In genomic region chr12:121839106-121839992, GRCh38 we compare ENCODE assay signal across 9 cellular contexts. TPM values are rescaled to one million over a fixed set of nuclear protein-coding genes. Genes with fewer than 3 reads are reported as not detected.
DNase-seq lines count a peak whose midpoint lies in the region; ATAC-seq, FAIRE-seq and TF ChIP-seq lines count a peak whose summit lies in the region.
"Had no signal": no experiment of that assay in that cellular context is flagged by ENCODE, and none has a peak within 500 bp of the region (broad histone marks: within the 10 kb centered on the region; RNA-seq: fewer than 3 reads in every experiment).

No MANE protein-coding gene starts in this region.

- H3K27ac Mint-ChIP-seq in activated CD4-positive, alpha-beta T cell treated with anti-CD3 and anti-CD28 coated beads, Interleukin-2, amount 10 ng/mL, durations not matched to agents 7 days and 5 days: peak overlapping the region; percentile 93
- H3K27ac Mint-ChIP-seq in dendritic cell treated with granulocyte-macrophage colony-stimulating factor and Interleukin-4, amounts not matched to agents 40 ng/mL and 50 ng/mL, for 4 days: peak overlapping the region; percentile 94

- in situ Hi-C loops in HepG2 (cut with HindIII; ENCODE audit: extremely low pct_ligation_motif_present, low pct_unique_long_range_greater_than_20kb): no loop called here

- H3K9ac ChIP-seq in HepG2 (ENCODE audit: insufficient read depth, low read depth, low read length): no peak overlapping the region

- H3K9me3 Mint-ChIP-seq in activated CD4-positive, alpha-beta T cell treated with anti-CD3 and anti-CD28 coated beads, Interleukin-2, amount 10 ng/mL, durations not matched to agents 7 days and 5 days: no peaks in the 10 kb centered on the region
- no peaks in the 10 kb centered on the region for H3K9me3 Mint-ChIP-seq in dendritic cell treated with granulocyte-macrophage colony-stimulating factor and Interleukin-4, amounts not matched to agents 40 ng/mL and 50 ng/mL, for 4 days

- H3K4me1 ChIP-seq in BE2C (no peaks in the 10 kb centered on the region), HepG2 (ENCODE audit: insufficient read depth, low read length) (peaks cover 18% of the 10 kb centered on the region)

- CTCF ChIA-PET in activated CD4-positive, alpha-beta T cell treated with anti-CD3 and anti-CD28 coated beads, Interleukin-2, amount 10 ng/mL, durations not matched to agents 7 days and 5 days (lab: Charles Lee): interaction anchor here (0.6 to 6.4 kb wide), 5 partner anchors 12 to 49 kb away, joined by 3 to 32 read pairs (median 5); partner anchors contain the start of genes PSMD9 and RHOF
- CTCF ChIA-PET in HepG2 (lab: Yijun Ruan, JAX; ENCODE audit: low intra/inter-chr PET ratio, low total read pairs): no interaction called here

- H4K20me1 ChIP-seq in HepG2 (ENCODE audit: insufficient read depth, low read length): no peaks in the 10 kb centered on the region

- H3K4me3 ChIP-seq in BE2C (ENCODE audit: low read depth, low read length) (peak overlapping the region; percentile 72), HepG2 (replicated peaks in 1 of 3; ENCODE audit: insufficient read depth in 1 of 3, low read depth in 2 of 3, low read length in 3 of 3) (no peak overlapping the region)

- H3K4me1 Mint-ChIP-seq in activated CD4-positive, alpha-beta T cell treated with anti-CD3 and anti-CD28 coated beads, Interleukin-2, amount 10 ng/mL, durations not matched to agents 7 days and 5 days: peaks cover 18% of the 10 kb centered on the region
- H3K4me1 Mint-ChIP-seq in dendritic cell treated with granulocyte-macrophage colony-stimulating factor and Interleukin-4, amounts not matched to agents 40 ng/mL and 50 ng/mL, for 4 days (ENCODE audit: low read depth): peaks cover 23% of the 10 kb centered on the region

- intact Hi-C loops in dendritic cell treated with granulocyte-macrophage colony-stimulating factor and Interleukin-4, amounts not matched to agents 40 ng/mL and 50 ng/mL, for 4 days (cut with micrococcal nuclease): loop anchor here (1.0 kb wide), 1 partner anchor 49 kb away; the partner anchor contains the start of gene PSMD9
- intact Hi-C loops in HepG2 (cut with micrococcal nuclease; ENCODE audit: unreplicated experiment): no loop called here

- ATAC-seq in HG03439 (IDR thresholded peaks at IDR 0.05; ENCODE audit: unreplicated experiment): peak; percentile 91
- peak; percentile 24 for ATAC-seq in HepG2

- TF ChIP-seq CTCF in BE2C (IDR thresholded peaks at IDR 0.05; ENCODE audit: low read depth, low read length) (peak; percentile 57), HepG2 (CRISPR knock-in tag; IDR thresholded peaks at IDR 0.05) (no peak)

- H3K36me3 Mint-ChIP-seq in activated CD4-positive, alpha-beta T cell treated with anti-CD3 and anti-CD28 coated beads, Interleukin-2, amount 10 ng/mL, durations not matched to agents 7 days and 5 days (ENCODE audit: low read depth): no peaks in the 10 kb centered on the region
- peaks cover 9% of the 10 kb centered on the region for H3K36me3 Mint-ChIP-seq in dendritic cell treated with granulocyte-macrophage colony-stimulating factor and Interleukin-4, amounts not matched to agents 40 ng/mL and 50 ng/mL, for 4 days (ENCODE audit: low read depth)

- H2AFZ ChIP-seq in HepG2 (ENCODE audit: low read length): no peak overlapping the region

- TF ChIP-seq POLR2A in GM19193 (IDR thresholded peaks at IDR 0.05; ENCODE audit: extremely low read depth, insufficient read depth, insufficient read length) (peak; percentile 75), HepG2 (IDR thresholded peaks at IDR 0.05; ENCODE audit: insufficient read depth in 1 of 2, low read depth in 2 of 2, low read length in 2 of 2) (no peak)

- peak; percentile 100 for DNase-seq in BE2C
- peak; percentile 75 for DNase-seq in NCI-H524 treated with DMSO at 0.1 percent for 48 hours (lab: John Stamatoyannopoulos, UW)
- DNase-seq in activated CD4-positive, alpha-beta T cell treated with anti-CD3 and anti-CD28 coated beads, Interleukin-2, amount 10 ng/mL, durations not matched to agents 7 days and 5 days: peak; percentile 99
- no peak for DNase-seq in HepG2 (ENCODE audit: low spot score)
- peak; percentile 100 for DNase-seq in stimulated activated CD4-positive, alpha-beta T cell treated with anti-CD3 and anti-CD28 coated beads, Interleukin-2, amount 100 ng/mL, for 48 hours

- no peaks in the 10 kb centered on the region for H3K9me3 ChIP-seq in BE2C
- H3K9me3 ChIP-seq in HepG2 (ENCODE audit: low read length): no peaks in the 10 kb centered on the region

- POLR2A ChIA-PET in activated CD4-positive, alpha-beta T cell treated with anti-CD3 and anti-CD28 coated beads, Interleukin-2, amount 10 ng/mL, durations not matched to agents 7 days and 5 days (lab: Charles Lee): no interaction called here
- POLR2A ChIA-PET in HepG2 (lab: Yijun Ruan, JAX): no interaction called here

- TF ChIP-seq EP300 in HepG2 (IDR thresholded peaks at IDR 0.05; ENCODE audit: low read depth in 2 of 2, low read length in 2 of 2) (no peak), HepG2 (CRISPR knock-in tag; IDR thresholded peaks at IDR 0.05; ENCODE audit: borderline replicate concordance) (no peak)

- H3K27me3 Mint-ChIP-seq in activated CD4-positive, alpha-beta T cell treated with anti-CD3 and anti-CD28 coated beads, Interleukin-2, amount 10 ng/mL, durations not matched to agents 7 days and 5 days: no peaks in the 10 kb centered on the region
- H3K27me3 Mint-ChIP-seq in dendritic cell treated with granulocyte-macrophage colony-stimulating factor and Interleukin-4, amounts not matched to agents 40 ng/mL and 50 ng/mL, for 4 days: peaks cover 8% of the 10 kb centered on the region

- WGBS in HepG2 (ENCODE audit: low lambda C conversion rate): 95% methylated on average over 52 of the region's 53 CpGs

- TSS peak; percentile 66 for BruUV-seq in HepG2 (replicated peaks; lab: Mats Ljungman, UMichigan)

- no peak overlapping the region for H3K4me2 ChIP-seq in HepG2 (ENCODE audit: low read depth, low read length)

- H3K4me3 Mint-ChIP-seq in activated CD4-positive, alpha-beta T cell treated with anti-CD3 and anti-CD28 coated beads, Interleukin-2, amount 10 ng/mL, durations not matched to agents 7 days and 5 days: peak overlapping the region; percentile 97
- peak overlapping the region; percentile 98 for H3K4me3 Mint-ChIP-seq in dendritic cell treated with granulocyte-macrophage colony-stimulating factor and Interleukin-4, amounts not matched to agents 40 ng/mL and 50 ng/mL, for 4 days

- H3K36me3 ChIP-seq in BE2C: no peaks in the 10 kb centered on the region
- H3K36me3 ChIP-seq in HepG2 (replicated peaks in 1 of 2; ENCODE audit: control insufficient read depth in 1 of 2, insufficient read depth in 2 of 2, low read length in 2 of 2): peaks cover 3 to 20% of the 10 kb centered on the region in 2 experiments; a peak in 3 of 5 replicates

- H3K27me3 ChIP-seq in BE2C (no peaks in the 10 kb centered on the region), HepG2 (ENCODE audit: control insufficient read depth in 1 of 2, insufficient read depth in 2 of 2, low read length in 2 of 2) (no peaks in the 10 kb centered on the region)

- H3K27ac ChIP-seq in HepG2 (ENCODE audit: extremely low read length, insufficient read depth, low read length): no peak overlapping the region

- no peak for FAIRE-seq in HepG2 (lab: Jason Lieb, UNC)
- FAIRE-seq: islet of Langerhans had no signal

- no peaks in the 10 kb centered on the region for H3K79me2 ChIP-seq in HepG2 (ENCODE audit: insufficient read depth, low read length)

- no peak for TF ChIP-seq RAD21 in HepG2 (CRISPR knock-in tag; IDR thresholded peaks at IDR 0.05)

RNA-seq across cellular contexts. Expression of gene HPD, which starts 19.3 kb away (rescaled TPM):
- polyA plus RNA-seq in BE2C (2012; ENCODE audit: insufficient read depth, insufficient read length, low read depth): not detected
- not detected for total RNA-seq in activated CD4-positive, alpha-beta T cell treated with anti-CD3 and anti-CD28 coated beads, Interleukin-2, amount 10 ng/mL, durations not matched to agents 7 days and 5 days
- 120 and 138 TPM in 2 replicates for total RNA-seq in HepG2 (2016; rRNA removed; fragmentation: Illumina TruSeq; extraction: Trizol)
- 101 and 114 TPM in 2 replicates for total RNA-seq in HepG2 (2016; cell fraction: cytosol; rRNA removed; fragmentation: Illumina TruSeq; extraction: Trizol; ENCODE audit: low read depth)
- 120 and 121 TPM in 2 replicates for total RNA-seq in HepG2 (2016; cell fraction: insoluble cytoplasmic fraction; rRNA removed; fragmentation: Illumina TruSeq; extraction: Trizol)
- 212 and 224 TPM in 2 replicates for total RNA-seq in HepG2 (2016; cell fraction: membrane; rRNA removed; fragmentation: Illumina TruSeq; extraction: Trizol)
- 62.9 and 70.7 TPM in 2 replicates for total RNA-seq in HepG2 (2016; cell fraction: nucleus; rRNA removed; fragmentation: Illumina TruSeq; extraction: Trizol)
- polyA plus RNA-seq in HepG2 (2011; rRNA removed): 195 and 197 TPM in 2 replicates
- polyA plus RNA-seq in HepG2 (2011; cell fraction: cytosol; rRNA removed): 257 and 265 TPM in 2 replicates
- polyA plus RNA-seq in HepG2 (2011; cell fraction: nucleus; rRNA removed): 119 and 130 TPM in 2 replicates
- 157 and 186 TPM in 2 replicates for polyA plus RNA-seq in HepG2 (2012)
- polyA plus RNA-seq in HepG2 (2016; cell fraction: cytosol; fragmentation: Illumina TruSeq; extraction: Trizol; ENCODE audit: low read depth): 191 and 212 TPM in 2 replicates
- polyA plus RNA-seq in HepG2 (2016; cell fraction: insoluble cytoplasmic fraction; fragmentation: Illumina TruSeq; extraction: Trizol; ENCODE audit: low read depth): 130 and 165 TPM in 2 replicates
- polyA plus RNA-seq in HepG2 (2016; cell fraction: membrane; fragmentation: Illumina TruSeq; extraction: Trizol; ENCODE audit: low read depth): 312 and 339 TPM in 2 replicates
- polyA plus RNA-seq in HepG2 (2016; cell fraction: nucleus; fragmentation: Illumina TruSeq; extraction: Trizol; ENCODE audit: insufficient read depth, low read depth): 122 and 126 TPM in 2 replicates
- polyA minus RNA-seq in HepG2 (2011; rRNA and poly(A)+ RNA removed; ENCODE audit: low replicate concordance): 5.0 and 114 TPM in 2 replicates
- 74.4 and 100 TPM in 2 replicates for polyA minus RNA-seq in HepG2 (2011; cell fraction: cytosol; rRNA and poly(A)+ RNA removed)
- 56.0 and 68.5 TPM in 2 replicates for polyA minus RNA-seq in HepG2 (2011; cell fraction: nucleus; rRNA and poly(A)+ RNA removed)

RNA-seq across cellular contexts. Expression of gene SETD1B, which starts 35.5 kb away (rescaled TPM):
- polyA plus RNA-seq in BE2C (2012; ENCODE audit: insufficient read depth, insufficient read length, low read depth): 31.1 TPM
- total RNA-seq in activated CD4-positive, alpha-beta T cell treated with anti-CD3 and anti-CD28 coated beads, Interleukin-2, amount 10 ng/mL, durations not matched to agents 7 days and 5 days: 10 to 100 TPM; 32.6 to 34.1 TPM
- total RNA-seq in HepG2 (2016; rRNA removed; fragmentation: Illumina TruSeq; extraction: Trizol): 1.4 and 1.8 TPM in 2 replicates
- total RNA-seq in HepG2 (2016; cell fraction: cytosol; rRNA removed; fragmentation: Illumina TruSeq; extraction: Trizol; ENCODE audit: low read depth): 0.40 and 0.44 TPM in 2 replicates
- 1.3 TPM in 2 replicates for total RNA-seq in HepG2 (2016; cell fraction: insoluble cytoplasmic fraction; rRNA removed; fragmentation: Illumina TruSeq; extraction: Trizol)
- total RNA-seq in HepG2 (2016; cell fraction: membrane; rRNA removed; fragmentation: Illumina TruSeq; extraction: Trizol): 1.3 and 1.4 TPM in 2 replicates
- total RNA-seq in HepG2 (2016; cell fraction: nucleus; rRNA removed; fragmentation: Illumina TruSeq; extraction: Trizol): 2.7 and 3.3 TPM in 2 replicates
- polyA plus RNA-seq in HepG2 (2011; rRNA removed): 1.1 and 1.3 TPM in 2 replicates
- 0.43 and 0.51 TPM in 2 replicates for polyA plus RNA-seq in HepG2 (2011; cell fraction: cytosol; rRNA removed)
- 9.3 TPM in 2 replicates for polyA plus RNA-seq in HepG2 (2011; cell fraction: nucleus; rRNA removed)
- 4.2 and 6.2 TPM in 2 replicates for polyA plus RNA-seq in HepG2 (2012)
- polyA plus RNA-seq in HepG2 (2016; cell fraction: cytosol; fragmentation: Illumina TruSeq; extraction: Trizol; ENCODE audit: low read depth): 0.32 and 0.34 TPM in 2 replicates
- 2.6 and 3.8 TPM in 2 replicates for polyA plus RNA-seq in HepG2 (2016; cell fraction: insoluble cytoplasmic fraction; fragmentation: Illumina TruSeq; extraction: Trizol; ENCODE audit: low read depth)
- 0.70 and 0.76 TPM in 2 replicates for polyA plus RNA-seq in HepG2 (2016; cell fraction: membrane; fragmentation: Illumina TruSeq; extraction: Trizol; ENCODE audit: low read depth)
- polyA plus RNA-seq in HepG2 (2016; cell fraction: nucleus; fragmentation: Illumina TruSeq; extraction: Trizol; ENCODE audit: insufficient read depth, low read depth): 16.0 and 18.9 TPM in 2 replicates
- polyA minus RNA-seq in HepG2 (2011; rRNA and poly(A)+ RNA removed; ENCODE audit: low replicate concordance): 2.1 and 4.2 TPM in 2 replicates
- 1.8 and 2.5 TPM in 2 replicates for polyA minus RNA-seq in HepG2 (2011; cell fraction: cytosol; rRNA and poly(A)+ RNA removed)
- polyA minus RNA-seq in HepG2 (2011; cell fraction: nucleus; rRNA and poly(A)+ RNA removed): 3.6 and 4.4 TPM in 2 replicates

RNA-seq across cellular contexts. Expression of gene RHOF, which starts 45.9 kb away (rescaled TPM):
- 7.0 TPM for polyA plus RNA-seq in BE2C (2012; ENCODE audit: insufficient read depth, insufficient read length, low read depth)
- total RNA-seq in activated CD4-positive, alpha-beta T cell treated with anti-CD3 and anti-CD28 coated beads, Interleukin-2, amount 10 ng/mL, durations not matched to agents 7 days and 5 days: 100 to 1,000 TPM; 132 to 148 TPM
- 11.0 and 14.6 TPM in 2 replicates for total RNA-seq in HepG2 (2016; rRNA removed; fragmentation: Illumina TruSeq; extraction: Trizol)
- total RNA-seq in HepG2 (2016; cell fraction: cytosol; rRNA removed; fragmentation: Illumina TruSeq; extraction: Trizol; ENCODE audit: low read depth): 10.8 and 12.5 TPM in 2 replicates
- total RNA-seq in HepG2 (2016; cell fraction: insoluble cytoplasmic fraction; rRNA removed; fragmentation: Illumina TruSeq; extraction: Trizol): 9.8 and 14.8 TPM in 2 replicates
- total RNA-seq in HepG2 (2016; cell fraction: membrane; rRNA removed; fragmentation: Illumina TruSeq; extraction: Trizol): 18.2 and 24.9 TPM in 2 replicates
- 14.1 and 17.3 TPM in 2 replicates for total RNA-seq in HepG2 (2016; cell fraction: nucleus; rRNA removed; fragmentation: Illumina TruSeq; extraction: Trizol)
- polyA plus RNA-seq in HepG2 (2011; rRNA removed): 31.3 and 32.2 TPM in 2 replicates
- polyA plus RNA-seq in HepG2 (2011; cell fraction: cytosol; rRNA removed): 28.4 and 38.7 TPM in 2 replicates
- polyA plus RNA-seq in HepG2 (2011; cell fraction: nucleus; rRNA removed): 37.5 and 40.2 TPM in 2 replicates
- polyA plus RNA-seq in HepG2 (2012): 10.8 and 12.9 TPM in 2 replicates
- 19.8 and 23.7 TPM in 2 replicates for polyA plus RNA-seq in HepG2 (2016; cell fraction: cytosol; fragmentation: Illumina TruSeq; extraction: Trizol; ENCODE audit: low read depth)
- 19.7 and 25.0 TPM in 2 replicates for polyA plus RNA-seq in HepG2 (2016; cell fraction: insoluble cytoplasmic fraction; fragmentation: Illumina TruSeq; extraction: Trizol; ENCODE audit: low read depth)
- polyA plus RNA-seq in HepG2 (2016; cell fraction: membrane; fragmentation: Illumina TruSeq; extraction: Trizol; ENCODE audit: low read depth): 27.0 and 27.4 TPM in 2 replicates
- 24.9 and 31.1 TPM in 2 replicates for polyA plus RNA-seq in HepG2 (2016; cell fraction: nucleus; fragmentation: Illumina TruSeq; extraction: Trizol; ENCODE audit: insufficient read depth, low read depth)
- 46.1 and 174 TPM in 2 replicates for polyA minus RNA-seq in HepG2 (2011; rRNA and poly(A)+ RNA removed; ENCODE audit: low replicate concordance)
- 32.2 and 38.9 TPM in 2 replicates for polyA minus RNA-seq in HepG2 (2011; cell fraction: cytosol; rRNA and poly(A)+ RNA removed)
- 32.4 and 35.6 TPM in 2 replicates for polyA minus RNA-seq in HepG2 (2011; cell fraction: nucleus; rRNA and poly(A)+ RNA removed)

RNA-seq across cellular contexts. Expression of gene PSMD9, which starts 49.2 kb away (rescaled TPM):
- polyA plus RNA-seq in BE2C (2012; ENCODE audit: insufficient read depth, insufficient read length, low read depth): 147 TPM
- 10 to 100 TPM; 60.0 to 62.0 TPM for total RNA-seq in activated CD4-positive, alpha-beta T cell treated with anti-CD3 and anti-CD28 coated beads, Interleukin-2, amount 10 ng/mL, durations not matched to agents 7 days and 5 days
- 61.1 and 73.9 TPM in 2 replicates for total RNA-seq in HepG2 (2016; rRNA removed; fragmentation: Illumina TruSeq; extraction: Trizol)
- 14.7 and 17.8 TPM in 2 replicates for total RNA-seq in HepG2 (2016; cell fraction: cytosol; rRNA removed; fragmentation: Illumina TruSeq; extraction: Trizol; ENCODE audit: low read depth)
- total RNA-seq in HepG2 (2016; cell fraction: insoluble cytoplasmic fraction; rRNA removed; fragmentation: Illumina TruSeq; extraction: Trizol): 63.0 and 75.8 TPM in 2 replicates
- 38.8 and 40.2 TPM in 2 replicates for total RNA-seq in HepG2 (2016; cell fraction: membrane; rRNA removed; fragmentation: Illumina TruSeq; extraction: Trizol)
- total RNA-seq in HepG2 (2016; cell fraction: nucleus; rRNA removed; fragmentation: Illumina TruSeq; extraction: Trizol): 22.0 and 27.1 TPM in 2 replicates
- 41.4 and 53.5 TPM in 2 replicates for polyA plus RNA-seq in HepG2 (2011; rRNA removed)
- polyA plus RNA-seq in HepG2 (2011; cell fraction: cytosol; rRNA removed): 57.2 and 69.0 TPM in 2 replicates
- 31.9 and 34.9 TPM in 2 replicates for polyA plus RNA-seq in HepG2 (2011; cell fraction: nucleus; rRNA removed)
- polyA plus RNA-seq in HepG2 (2012): 23.2 and 36.0 TPM in 2 replicates
- polyA plus RNA-seq in HepG2 (2016; cell fraction: cytosol; fragmentation: Illumina TruSeq; extraction: Trizol; ENCODE audit: low read depth): 21.2 and 23.3 TPM in 2 replicates
- 65.4 and 77.3 TPM in 2 replicates for polyA plus RNA-seq in HepG2 (2016; cell fraction: insoluble cytoplasmic fraction; fragmentation: Illumina TruSeq; extraction: Trizol; ENCODE audit: low read depth)
- 29.7 and 32.9 TPM in 2 replicates for polyA plus RNA-seq in HepG2 (2016; cell fraction: membrane; fragmentation: Illumina TruSeq; extraction: Trizol; ENCODE audit: low read depth)
- polyA plus RNA-seq in HepG2 (2016; cell fraction: nucleus; fragmentation: Illumina TruSeq; extraction: Trizol; ENCODE audit: insufficient read depth, low read depth): 33.3 and 37.2 TPM in 2 replicates
- 23.4 and 46.9 TPM in 2 replicates for polyA minus RNA-seq in HepG2 (2011; rRNA and poly(A)+ RNA removed; ENCODE audit: low replicate concordance)
- polyA minus RNA-seq in HepG2 (2011; cell fraction: cytosol; rRNA and poly(A)+ RNA removed): 18.2 and 20.5 TPM in 2 replicates
- polyA minus RNA-seq in HepG2 (2011; cell fraction: nucleus; rRNA and poly(A)+ RNA removed): 13.0 and 21.1 TPM in 2 replicates

Comparison
In these comparisons a context has a peak if more than half of its experiments do, and no peak if none do; other contexts are left out.
1. RNA of gene HPD, which starts 19.3 kb away (total RNA-seq): 62.9 to 224 TPM in HepG2; not detected in activated CD4-positive, alpha-beta T cell treated with anti-CD3 and anti-CD28 coated beads, Interleukin-2, amount 10 ng/mL, durations not matched to agents 7 days and 5 days; every median in the first group is over 10 times any median in the second.
2. RNA of gene SETD1B, which starts 35.5 kb away (total RNA-seq): 32.6 to 34.1 TPM in activated CD4-positive, alpha-beta T cell treated with anti-CD3 and anti-CD28 coated beads, Interleukin-2, amount 10 ng/mL, durations not matched to agents 7 days and 5 days; 0.40 to 3.3 TPM in HepG2; every median in the first group is over 4 times any median in the second.